1 cellular context compared by ENCODE assay signal in genomic region chr15:70154440-70155347, GRCh38.
TF ChIP-seq lines count a peak whose summit lies in the region.

No MANE protein-coding gene starts in this region.

TF ChIP-seq in H1, 55 proteins besides CTCF, POLR2A, EP300 and RAD21 (continued from another document):
- TF ChIP-seq RNF2 (IDR thresholded peaks at IDR 0.05; ENCODE audit: borderline replicate concordance, low read depth, low read length, missing control alignments, poor library complexity, severe bottlenecking) (no peak), EZH2 (IDR thresholded peaks at IDR 0.05; ENCODE audit: low read depth, low read length, severe bottlenecking) (no peak)
